ENCODE assay signal across 8 cellular contexts in genomic region chr18:43620936-43621335, GRCh38.
DNase-seq lines count a peak whose midpoint lies in the region; ATAC-seq and TF ChIP-seq lines count a peak whose summit lies in the region.

No MANE protein-coding gene starts in this region.

- in situ Hi-C loops in G401 (cut with HindIII; ENCODE audit: low sequenced_read_pairs) (no loop called here), GM23248 (cut with MboI) (loop anchor here (25.0 kb wide), 2 partner anchors 466 to 716 kb away; no protein-coding TSS in a partner anchor), transverse colon (cut with MboI; ENCODE audit: low pct_ligation_motif_present in 1 of 4, low pct_unique_long_range_greater_than_20kb in 1 of 4, low sequenced_read_pairs in 3 of 4) (loop anchor here in 2 of 4 donors (25.0 kb wide), 1 partner anchor 1766 kb away; no protein-coding TSS in a partner anchor)

- no peaks in the 10 kb centered on the region for H3K9me3 Mint-ChIP-seq in stimulated activated memory B cell treated with anti-CD40 and anti-IgM and Interleukin-4, amounts not matched to agents 10 μg/mL and 1 μg/mL and 100 μg/mL, for 72 hours

- ATAC-seq in stimulated activated memory B cell treated with anti-CD40 and anti-IgM and Interleukin-4, amounts not matched to agents 10 μg/mL and 1 μg/mL and 100 μg/mL, for 72 hours: no peak
- no peak for ATAC-seq in GM21447 (IDR thresholded peaks at IDR 0.05; ENCODE audit: unreplicated experiment)

- H3K79me2 ChIP-seq in GM23248 (ENCODE audit: insufficient read depth): no peaks in the 10 kb centered on the region

- TF ChIP-seq EP300 in transverse colon (IDR thresholded peaks at IDR 0.05; ENCODE audit: low read depth): no peak

- intact Hi-C loops in transverse colon (cut with DNase I; ENCODE audit: low total_unique reads): no loop called here

- no peaks in the 10 kb centered on the region for H3K9me3 ChIP-seq in GM23248 (ENCODE audit: low read depth)
- no peaks in the 10 kb centered on the region for H3K9me3 ChIP-seq in transverse colon

- H3K9ac ChIP-seq in GM23248: no peak overlapping the region

- no peak overlapping the region for H2AFZ ChIP-seq in GM23248

- H3K36me3 ChIP-seq in GM23248 (ENCODE audit: low read depth): no peaks in the 10 kb centered on the region
- H3K36me3 ChIP-seq in transverse colon: no peaks in the 10 kb centered on the region

- no peak overlapping the region for H3K4me3 Mint-ChIP-seq in stimulated activated memory B cell treated with anti-CD40 and anti-IgM and Interleukin-4, amounts not matched to agents 10 μg/mL and 1 μg/mL and 100 μg/mL, for 72 hours

- no peaks in the 10 kb centered on the region for H3K27me3 ChIP-seq in GM23248 (replicated peaks; ENCODE audit: insufficient read depth)
- no peaks in the 10 kb centered on the region for H3K27me3 ChIP-seq in transverse colon

- peak; percentile 5 for TF ChIP-seq CTCF in NB4 (IDR thresholded peaks at IDR 0.05; ENCODE audit: low read depth, low read length)
- peak; percentile 70 for TF ChIP-seq CTCF in VCaP (conservative IDR thresholded peaks at IDR 0.05)
- peak; percentile 34 to 56 (median 49) for TF ChIP-seq CTCF in transverse colon (IDR thresholded peaks at IDR 0.05)

- H3K27ac ChIP-seq in GM23248 (no peak overlapping the region), VCaP (no peak overlapping the region), transverse colon (no peak overlapping the region)

- H4K20me1 ChIP-seq in GM23248 (ENCODE audit: insufficient read depth): no peaks in the 10 kb centered on the region

- no peaks in the 10 kb centered on the region for H3F3A ChIP-seq in GM23248 (ENCODE audit: insufficient read depth)

- H3K27me3 Mint-ChIP-seq in stimulated activated memory B cell treated with anti-CD40 and anti-IgM and Interleukin-4, amounts not matched to agents 10 μg/mL and 1 μg/mL and 100 μg/mL, for 72 hours: no peaks in the 10 kb centered on the region

- WGBS in GM23248 (ENCODE audit: low coverage in 1 of 2, low lambda C conversion rate in 2 of 2, missing lambda C conversion rate in 2 of 2), 2 experiments: 3 to 4% methylated on average over 2 of the region's 2 CpGs
- 3 to 9% methylated on average over 2 of the region's 2 CpGs for WGBS in transverse colon (ENCODE audit: low coverage in 1 of 2), 2 donors

- no peaks in the 10 kb centered on the region for H3K36me3 Mint-ChIP-seq in stimulated activated memory B cell treated with anti-CD40 and anti-IgM and Interleukin-4, amounts not matched to agents 10 μg/mL and 1 μg/mL and 100 μg/mL, for 72 hours

- no peak overlapping the region for H3K27ac Mint-ChIP-seq in stimulated activated memory B cell treated with anti-CD40 and anti-IgM and Interleukin-4, amounts not matched to agents 10 μg/mL and 1 μg/mL and 100 μg/mL, for 72 hours

- no peak for TF ChIP-seq POLR2A in NB4 (IDR thresholded peaks at IDR 0.05; ENCODE audit: extremely low read depth, insufficient read length)
- TF ChIP-seq POLR2A in transverse colon (IDR thresholded peaks at IDR 0.05): no peak

- no peaks in the 10 kb centered on the region for H3K4me1 ChIP-seq in GM23248 (ENCODE audit: insufficient read depth)
- H3K4me1 ChIP-seq in transverse colon: no peaks in the 10 kb centered on the region

- H3K9me2 ChIP-seq in GM23248 (ENCODE audit: insufficient read depth): no peaks in the 10 kb centered on the region

- no peaks in the 10 kb centered on the region for H3K4me1 Mint-ChIP-seq in stimulated activated memory B cell treated with anti-CD40 and anti-IgM and Interleukin-4, amounts not matched to agents 10 μg/mL and 1 μg/mL and 100 μg/mL, for 72 hours

- H3K4me3 ChIP-seq in GM23248 (no peak overlapping the region), NB4 (ENCODE audit: low read depth, low read length) (no peak overlapping the region), transverse colon (no peak overlapping the region)

- no peak overlapping the region for H3K4me2 ChIP-seq in GM23248 (ENCODE audit: unreplicated experiment)

- DNase-seq in G401 (ENCODE audit: low spot score): peak; percentile 47
- DNase-seq in GM23248: peak; percentile 50
- DNase-seq in NB4 (ENCODE audit: low read depth): peak; percentile 27
- DNase-seq in iPS DF 4.7 (ENCODE audit: extremely low read depth, low spot score): peak; percentile 25
- DNase-seq in transverse colon: no peak

Comparison
In these comparisons a context has a peak if more than half of its experiments do, and no peak if none do; other contexts are left out.
1. CTCF ChIP-seq: peak in every context shown above with its lines; median percentile 70 in VCaP; 49 in transverse colon; 5 in NB4.